ENCODE assay signal across 20 cellular contexts in genomic region chr3:110744723-110745122, GRCh38.
DNase-seq lines count a peak whose midpoint lies in the region; ATAC-seq, FAIRE-seq and TF ChIP-seq lines count a peak whose summit lies in the region.
"Had no signal": no experiment of that assay in that cellular context is flagged by ENCODE, and none has a peak within 500 bp of the region (broad histone marks: within the 10 kb centered on the region; RNA-seq: fewer than 3 reads in every experiment).

No MANE protein-coding gene starts in this region.

- no peak for TF ChIP-seq EP300 in stomach (IDR thresholded peaks at IDR 0.05)

- ATAC-seq in pancreas (no peak), GM18868 (IDR thresholded peaks at IDR 0.05; ENCODE audit: unreplicated experiment) (no peak)

- CTCF ChIA-PET in activated naive CD4-positive, alpha-beta T cell treated with anti-CD3 and anti-CD28 coated beads for 36 hours (lab: Charles Lee): no interaction called here

- H3K27me3 ChIP-seq in pancreas (no peaks in the 10 kb centered on the region), stomach (no peaks in the 10 kb centered on the region)

- no peak overlapping the region for H3K4me3 ChIP-seq in pancreas
- H3K4me3 ChIP-seq in stomach: no peak overlapping the region
- H3K4me3 ChIP-seq: HAP-1 had no signal

- 57 to 70% methylated on average over 2 of the region's 2 CpGs for WGBS in pancreas, 2 donors
- WGBS in stomach, 5 donors: 63 to 67% (median 65%) methylated on average over 2 of the region's 2 CpGs

- no peaks in the 10 kb centered on the region for H3K9me3 Mint-ChIP-seq in activated naive CD4-positive, alpha-beta T cell treated with anti-CD3 and anti-CD28 coated beads for 36 hours
- H3K9me3 Mint-ChIP-seq: HFFc6 had no signal

- H3K36me3 Mint-ChIP-seq in activated naive CD4-positive, alpha-beta T cell treated with anti-CD3 and anti-CD28 coated beads for 36 hours (ENCODE audit: low read depth): no peaks in the 10 kb centered on the region
- H3K36me3 Mint-ChIP-seq: CD4-positive, alpha-beta memory T cell had no signal

- H3K27me3 Mint-ChIP-seq in activated naive CD4-positive, alpha-beta T cell treated with anti-CD3 and anti-CD28 coated beads for 36 hours (ENCODE audit: low read depth): peaks cover 5% of the 10 kb centered on the region

- no peaks in the 10 kb centered on the region for H3K9me3 ChIP-seq in pancreas
- H3K9me3 ChIP-seq in stomach: peaks cover 0 to 7% (median 2%) of the 10 kb centered on the region in 4 donors
- H3K9me3 ChIP-seq: HAP-1 had no signal

- no peak for DNase-seq in pancreas
- DNase-seq in stomach: no peak
- DNase-seq in OCI-M1 (lab: John Stamatoyannopoulos, UW): no peak
- no peak for DNase-seq in activated naive CD4-positive, alpha-beta T cell treated with anti-CD3 and anti-CD28 coated beads for 36 hours
- DNase-seq: C1 segment of cervical spinal cord; Calu3; CD4-positive, alpha-beta memory T cell; COR-L47; DMS53; DMS79 treated with DMSO at 0.1 percent for 48 hours; GF-D8; GOT3; HFFc6 had no signal

- FAIRE-seq in islet of Langerhans (lab: Jason Lieb, UNC) (peak; percentile 81), pancreas (lab: Jason Lieb, UNC) (peak; percentile 5)
- FAIRE-seq: GM12891, GM18507, H54 had no signal

- no peaks in the 10 kb centered on the region for H3K36me3 ChIP-seq in pancreas
- no peaks in the 10 kb centered on the region for H3K36me3 ChIP-seq in stomach
- H3K36me3 ChIP-seq: HAP-1 had no signal

- H3K4me1 Mint-ChIP-seq in activated naive CD4-positive, alpha-beta T cell treated with anti-CD3 and anti-CD28 coated beads for 36 hours (ENCODE audit: low read depth): no peaks in the 10 kb centered on the region
- H3K4me1 Mint-ChIP-seq: CD4-positive, alpha-beta memory T cell had no signal

- no peak overlapping the region for H3K27ac Mint-ChIP-seq in activated naive CD4-positive, alpha-beta T cell treated with anti-CD3 and anti-CD28 coated beads for 36 hours
- H3K27ac Mint-ChIP-seq: CD4-positive, alpha-beta memory T cell; HFFc6 had no signal

- H3K4me3 Mint-ChIP-seq in activated naive CD4-positive, alpha-beta T cell treated with anti-CD3 and anti-CD28 coated beads for 36 hours: no peak overlapping the region
- H3K4me3 Mint-ChIP-seq: CD4-positive, alpha-beta memory T cell; HFFc6 had no signal

- no peak for TF ChIP-seq POLR2A in stomach (IDR thresholded peaks at IDR 0.05)

- H3K4me1 ChIP-seq in pancreas (peaks cover 13 to 31% (median 26%) of the 10 kb centered on the region in 3 donors), stomach (peaks cover 5 to 12% (median 10%) of the 10 kb centered on the region in 4 donors)
- H3K4me1 ChIP-seq: HAP-1 had no signal

- TF ChIP-seq CTCF in VCaP (conservative IDR thresholded peaks at IDR 0.05) (no peak), pancreas (IDR thresholded peaks at IDR 0.05) (no peak), stomach (IDR thresholded peaks at IDR 0.05) (no peak)

- peak overlapping the region; percentile 85; the same call in 1 of the 2 replicates for H3K27ac ChIP-seq in VCaP
- H3K27ac ChIP-seq in pancreas: no peak overlapping the region
- H3K27ac ChIP-seq in stomach: peak overlapping the region in 2 of 5 donors; percentile 41 to 61

- intact Hi-C loops in pancreas (cut with DNase I) (no loop called here), stomach (cut with DNase I; ENCODE audit: low total_unique reads) (no loop called here)
- intact Hi-C loops in activated naive CD4-positive, alpha-beta T cell treated with anti-CD3 and anti-CD28 coated beads for 36 hours (cut with micrococcal nuclease): no loop called here
